ENCODE assay signal across 9 cellular contexts in the genomic region with DNA sequence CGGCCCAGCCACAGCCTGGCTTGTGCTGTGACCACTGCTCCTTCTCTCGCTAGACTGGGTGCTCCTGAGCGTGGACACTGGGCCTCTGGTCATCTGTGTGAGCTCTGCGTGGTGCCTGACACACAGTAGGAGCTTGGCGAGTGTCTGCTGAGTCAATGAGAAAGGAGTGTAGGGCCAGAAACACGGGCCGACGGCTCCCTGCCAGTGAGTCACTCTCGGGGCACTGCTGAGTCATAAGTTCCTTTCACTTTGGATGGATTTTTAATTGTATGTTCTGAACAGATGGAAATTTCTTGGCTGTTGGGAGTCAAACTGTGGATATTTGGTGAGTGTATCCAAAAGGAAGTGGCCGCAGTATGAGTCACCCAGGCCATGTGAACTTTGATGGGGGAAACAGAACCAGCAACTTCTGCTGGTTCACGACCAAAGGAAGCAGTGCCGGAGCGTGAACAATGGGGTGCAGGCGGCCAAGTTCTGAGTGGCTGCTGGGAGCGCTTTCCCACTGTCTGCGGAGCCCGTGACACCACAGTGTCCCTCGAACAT. TPM values are rescaled to one million over a fixed set of nuclear protein-coding genes. Genes with fewer than 3 reads are reported as not detected.
DNase-seq lines count a peak whose midpoint lies in the region; TF ChIP-seq lines count a peak whose summit lies in the region.
"Had no signal": no experiment of that assay in that cellular context is flagged by ENCODE, and none has a peak within 500 bp of the region (broad histone marks: within the 10 kb centered on the region; RNA-seq: fewer than 3 reads in every experiment).

No MANE protein-coding gene starts in this region.

- H3K27ac Mint-ChIP-seq in neural crest cell (ENCODE audit: unreplicated experiment) = peak overlapping the region; percentile 92

- H3K9me3 Mint-ChIP-seq in neural crest cell = no peaks in the 10 kb centered on the region
- H3K9me3 Mint-ChIP-seq: naive thymus-derived CD8-positive, alpha-beta T cell had no signal

- intact Hi-C loops in tibial artery (cut with DNase I; ENCODE audit: low total_unique reads) = loop anchor here (2.0 kb wide), 2 partner anchors 45 to 69 kb away; no protein-coding TSS in a partner anchor

- H3K36me3 Mint-ChIP-seq in neural crest cell (ENCODE audit: low read depth) = no peaks in the 10 kb centered on the region
- H3K36me3 Mint-ChIP-seq: naive thymus-derived CD8-positive, alpha-beta T cell had no signal

- no peaks in the 10 kb centered on the region for H3K9me3 ChIP-seq in HUES48 (ENCODE audit: control insufficient read depth, insufficient read depth, low read length)
- no peaks in the 10 kb centered on the region for H3K9me3 ChIP-seq in fibroblast of lung (ENCODE audit: control insufficient read depth, insufficient read depth, low read depth, low read length)
- H3K9me3 ChIP-seq in tibial artery = no peaks in the 10 kb centered on the region

- H3K27ac ChIP-seq in HUES48 (ENCODE audit: low read depth, low read length) (peak overlapping the region; percentile 90), fibroblast of lung (ENCODE audit: insufficient read depth, low read length) (peak overlapping the region; percentile 99), tibial artery (peak overlapping the region; percentile 93 to 98)

- no peak for TF ChIP-seq CTCF in fibroblast of lung (conservative IDR thresholded peaks at IDR 0.05 in 1 of 2, IDR thresholded peaks at IDR 0.05 in 1 of 2; ENCODE audit: low read depth in 1 of 2, low read length in 2 of 2)
- no peak for TF ChIP-seq CTCF in neural crest cell (conservative IDR thresholded peaks at IDR 0.05)
- TF ChIP-seq CTCF in tibial artery (IDR thresholded peaks at IDR 0.05) = no peak

- H3K4me1 Mint-ChIP-seq in neural crest cell = peaks cover 25% of the 10 kb centered on the region

- H3K27me3 ChIP-seq in HUES48 (ENCODE audit: control insufficient read depth, insufficient read depth, low read length) (no peaks in the 10 kb centered on the region), fibroblast of lung (ENCODE audit: control insufficient read depth, insufficient read depth, low read length) (no peaks in the 10 kb centered on the region), tibial artery (no peaks in the 10 kb centered on the region)

- H4K20me1 ChIP-seq in fibroblast of lung (ENCODE audit: control insufficient read depth, extremely low read depth, insufficient read depth, low read length) = no peaks in the 10 kb centered on the region

- H3K36me3 ChIP-seq in HUES48 (ENCODE audit: control insufficient read depth, insufficient read depth, low read length) (no peaks in the 10 kb centered on the region), fibroblast of lung (ENCODE audit: control insufficient read depth, insufficient read depth, low read length) (no peaks in the 10 kb centered on the region), tibial artery (no peaks in the 10 kb centered on the region)

- peaks cover 38% of the 10 kb centered on the region for H3K27me3 Mint-ChIP-seq in neural crest cell (ENCODE audit: low read depth)

- H3K4me3 ChIP-seq in HUES48 (ENCODE audit: low read depth, low read length) (no peak overlapping the region), fibroblast of lung (replicated peaks in 1 of 4; ENCODE audit: control extremely low read depth in 1 of 4, insufficient read depth in 1 of 4, low read depth in 3 of 4, low read length in 4 of 4) (peak overlapping the region in 2 of 4 experiments; percentile 8 to 19), tibial artery (peak overlapping the region; percentile 8 to 42)

- peak overlapping the region; percentile 78 for H3K4me2 ChIP-seq in fibroblast of lung (ENCODE audit: extremely low read depth, insufficient read depth, low read length)

- H3K79me2 ChIP-seq in fibroblast of lung (ENCODE audit: control insufficient read depth, insufficient read depth, low read length) = no peaks in the 10 kb centered on the region

- H3K9ac ChIP-seq in HUES48 (ENCODE audit: low read depth, low read length) = no peak overlapping the region
- H3K9ac ChIP-seq in fibroblast of lung (ENCODE audit: insufficient read depth, low read length) = peak overlapping the region; percentile 96

- H3K4me1 ChIP-seq in HUES48 (ENCODE audit: control insufficient read depth, insufficient read depth, low read length) = peaks cover 32% of the 10 kb centered on the region
- peaks cover 35% of the 10 kb centered on the region for H3K4me1 ChIP-seq in fibroblast of lung (ENCODE audit: control insufficient read depth, extremely low read depth, insufficient read depth, low read length)
- H3K4me1 ChIP-seq in tibial artery = peaks cover 0 to 53% (median 44%) of the 10 kb centered on the region in 4 donors

- H3K4me3 Mint-ChIP-seq in neural crest cell = no peak overlapping the region

- no peak overlapping the region for H2AFZ ChIP-seq in fibroblast of lung (ENCODE audit: low read length)

- peak; percentile 96 for DNase-seq in AG08396 (ENCODE audit: low spot score)
- DNase-seq in activated CD8-positive, alpha-beta memory T cell treated with anti-CD3 and anti-CD28 coated beads, Interleukin-2, amount 50 U/mL, for 48 hours = peak; percentile 63
- peak; percentile 100 for DNase-seq in fibroblast of lung (ENCODE audit: low read depth in 2 of 2)
- no peak for DNase-seq in neural crest cell (ENCODE audit: low read depth, low spot score)
- DNase-seq in tibial artery = peak; percentile 93 to 97
- DNase-seq in OCI-M2 (lab: John Stamatoyannopoulos, UW; ENCODE audit: unreplicated experiment) = no peak
- no peak for DNase-seq in NCI-H510A (lab: John Stamatoyannopoulos, UW)

RNA-seq across cellular contexts. Expression of gene COL18A1, which starts 41.0 kb away (rescaled TPM):
- 26.2 and 38.8 TPM in 2 replicates for total RNA-seq in fibroblast of lung
- polyA plus RNA-seq in fibroblast of lung = 9.0 and 24.3 TPM in 2 replicates
- 25.9 and 60.7 TPM in 2 replicates for polyA plus RNA-seq in fibroblast of lung (2012)
- 10.5 and 29.1 TPM in 2 replicates for polyA minus RNA-seq in fibroblast of lung (ENCODE audit: low replicate concordance)
- 18.2 and 19.2 TPM in 2 replicates for total RNA-seq in neural crest cell

Comparison
In these comparisons a context has a peak if more than half of its experiments do, and no peak if none do; other contexts are left out.
1. DNase-seq: peak in AG08396 (single experiment), activated CD8-positive, alpha-beta memory T cell treated with anti-CD3 and anti-CD28 coated beads, Interleukin-2, amount 50 U/mL, for 48 hours (single experiment), fibroblast of lung (2 of 2) and tibial artery (2 of 2); none in neural crest cell (single experiment), OCI-M2 (single experiment) and NCI-H510A (single experiment).
2. Peak in every context shown above with its lines, with median percentiles within 50 percentile points of each other: H3K27ac ChIP-seq.